13 cellular contexts compared by ENCODE assay signal in the genomic region with DNA sequence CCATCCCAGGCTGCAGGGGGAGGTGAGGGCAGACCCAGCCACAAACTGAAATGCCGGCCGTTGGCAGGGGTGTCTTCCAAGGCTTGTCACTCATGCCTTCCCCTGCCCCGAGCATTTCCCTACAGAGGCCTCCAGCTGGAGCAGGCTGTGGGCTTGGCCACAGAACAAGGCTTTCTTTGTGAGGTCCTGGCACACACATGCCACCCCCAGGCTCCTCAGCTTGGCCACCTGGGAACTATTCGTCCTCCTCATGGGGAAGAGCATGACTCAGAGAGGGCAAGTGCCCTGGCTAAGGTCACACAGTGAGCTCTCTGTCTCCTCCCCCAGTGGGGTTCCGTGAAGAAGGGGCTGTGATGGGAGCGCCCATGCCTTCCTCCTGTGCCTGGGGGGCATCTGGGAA. TPM values are rescaled to one million over a fixed set of nuclear protein-coding genes. Genes with fewer than 3 reads are reported as not detected.
DNase-seq lines count a peak whose midpoint lies in the region; ATAC-seq, FAIRE-seq and TF ChIP-seq lines count a peak whose summit lies in the region.
"Had no signal": no experiment of that assay in that cellular context is flagged by ENCODE, and none has a peak within 500 bp of the region (broad histone marks: within the 10 kb centered on the region; RNA-seq: fewer than 3 reads in every experiment).

No MANE protein-coding gene starts in this region.

- H3K27ac Mint-ChIP-seq in chondrocyte (ENCODE audit: unreplicated experiment) (peak overlapping the region; percentile 65), CD14-positive monocyte (peak overlapping the region in 2 of 7 donors; percentile 54)
- H3K27ac Mint-ChIP-seq: activated B cell treated with CpG ODN at 0.5 μM for 24 hours had no signal

- H3K36me3 Mint-ChIP-seq in chondrocyte (ENCODE audit: low read depth) = peaks cover 1% of the 10 kb centered on the region
- H3K36me3 Mint-ChIP-seq in CD14-positive monocyte = peaks cover 0 to 4% of the 10 kb centered on the region in 2 donors

- TF ChIP-seq CTCF in heart right ventricle (IDR thresholded peaks at IDR 0.05) (no peak), heart left ventricle (IDR thresholded peaks at IDR 0.05) (no peak), chondrocyte (IDR thresholded peaks at IDR 0.05) (no peak), HepG2 (CRISPR knock-in tag; IDR thresholded peaks at IDR 0.05) (no peak), CD14-positive monocyte (IDR thresholded peaks at IDR 0.05) (no peak)

- H3K4me1 ChIP-seq in heart right ventricle = peaks cover 7 to 64% (median 50%) of the 10 kb centered on the region in 9 donors
- peaks cover 0 to 53% (median 39%) of the 10 kb centered on the region in 12 donors for H3K4me1 ChIP-seq in heart left ventricle
- peaks cover 29% of the 10 kb centered on the region for H3K4me1 ChIP-seq in HepG2 (ENCODE audit: insufficient read depth, low read length)

- H3K79me2 ChIP-seq in HepG2 (ENCODE audit: insufficient read depth, low read length) = no peaks in the 10 kb centered on the region

- no peak for TF ChIP-seq RAD21 in HepG2 (CRISPR knock-in tag; IDR thresholded peaks at IDR 0.05)

- POLR2A ChIA-PET in HepG2 (lab: Yijun Ruan, JAX) = interaction anchor here (1.1 kb wide), 1 partner anchor 81 kb away, joined by 3 read pairs; no protein-coding TSS in a partner anchor

- intact Hi-C loops in heart right ventricle (cut with DNase I) (no loop called here), heart left ventricle (cut with DNase I) (loop anchor here in 1 of 10 donors (5.0 kb wide), 1 partner anchor 42 kb away; no protein-coding TSS in a partner anchor), HepG2 (cut with micrococcal nuclease; ENCODE audit: unreplicated experiment) (no loop called here), CD14-positive monocyte (cut with micrococcal nuclease) (no loop called here)

- no peaks in the 10 kb centered on the region for H4K20me1 ChIP-seq in HepG2 (ENCODE audit: insufficient read depth, low read length)

- no peak overlapping the region for H3K9ac ChIP-seq in HepG2 (ENCODE audit: insufficient read depth, low read depth, low read length)

- H3K36me3 ChIP-seq in heart right ventricle = peaks cover 0 to 29% (median 0%) of the 10 kb centered on the region in 9 donors
- H3K36me3 ChIP-seq in heart left ventricle = peaks cover 0 to 13% (median 0%) of the 10 kb centered on the region in 9 donors
- peaks cover 0 to 1% of the 10 kb centered on the region in 2 experiments; a peak in 1 of 5 replicates for H3K36me3 ChIP-seq in HepG2 (replicated peaks in 1 of 2; ENCODE audit: control insufficient read depth in 1 of 2, insufficient read depth in 2 of 2, low read length in 2 of 2)

- H3K4me3 Mint-ChIP-seq in chondrocyte (ENCODE audit: unreplicated experiment) (no peak overlapping the region), CD14-positive monocyte (no peak overlapping the region)
- H3K4me3 Mint-ChIP-seq: activated B cell treated with CpG ODN at 0.5 μM for 24 hours had no signal

- DNase-seq in heart right ventricle (no peak), heart left ventricle (no peak), chondrocyte (ENCODE audit: low spot score) (no peak), HepG2 (ENCODE audit: low spot score) (peak; percentile 33), urothelium cell line (ENCODE audit: low spot score) (peak; percentile 89), CD14-positive monocyte (ENCODE audit: low spot score) (no peak)
- DNase-seq: activated B cell treated with CpG ODN at 0.5 μM for 24 hours, amniotic stem cell, GOT3, NCI-H524 had no signal

- no peaks in the 10 kb centered on the region for H3K9me3 Mint-ChIP-seq in chondrocyte (ENCODE audit: low read depth)
- peaks cover 0 to 2% (median 0%) of the 10 kb centered on the region in 7 donors for H3K9me3 Mint-ChIP-seq in CD14-positive monocyte
- H3K9me3 Mint-ChIP-seq: activated B cell treated with CpG ODN at 0.5 μM for 24 hours had no signal

- TF ChIP-seq EP300 in HepG2 (IDR thresholded peaks at IDR 0.05; ENCODE audit: low read depth in 2 of 2, low read length in 2 of 2) (no peak), HepG2 (CRISPR knock-in tag; IDR thresholded peaks at IDR 0.05; ENCODE audit: borderline replicate concordance) (no peak)

- FAIRE-seq in HepG2 (lab: Jason Lieb, UNC) (no peak), urothelium cell line (lab: Jason Lieb, UNC) (peak; percentile 85)

- CTCF ChIA-PET in HepG2 (lab: Yijun Ruan, JAX; ENCODE audit: low intra/inter-chr PET ratio, low total read pairs) = no interaction called here

- H3K4me2 ChIP-seq in HepG2 (ENCODE audit: low read depth, low read length) = no peak overlapping the region
- H3K4me2 ChIP-seq: smooth muscle cell had no signal

- no peaks in the 10 kb centered on the region for H3K27me3 ChIP-seq in heart right ventricle
- H3K27me3 ChIP-seq in heart left ventricle = no peaks in the 10 kb centered on the region
- no peaks in the 10 kb centered on the region for H3K27me3 ChIP-seq in HepG2 (ENCODE audit: control insufficient read depth in 1 of 2, insufficient read depth in 2 of 2, low read length in 2 of 2)

- ATAC-seq in heart right ventricle = no peak
- ATAC-seq in heart left ventricle = no peak
- no peak for ATAC-seq in HepG2
- ATAC-seq in GM21381 (IDR thresholded peaks at IDR 0.05; ENCODE audit: unreplicated experiment) = no peak
- ATAC-seq in GM21619 (IDR thresholded peaks at IDR 0.05; ENCODE audit: unreplicated experiment) = no peak

- peak overlapping the region in 6 of 10 donors; percentile 28 to 91 (median 83) for H3K27ac ChIP-seq in heart right ventricle
- H3K27ac ChIP-seq in heart left ventricle = peak overlapping the region in 5 of 12 donors; percentile 43 to 88 (median 79)
- no peak overlapping the region for H3K27ac ChIP-seq in HepG2 (ENCODE audit: extremely low read length, insufficient read depth, low read length)

- no TSS peak for BruUV-seq in HepG2 (replicated peaks; lab: Mats Ljungman, UMichigan)

- H3K9me3 ChIP-seq in heart right ventricle (no peaks in the 10 kb centered on the region), heart left ventricle (no peaks in the 10 kb centered on the region), HepG2 (ENCODE audit: low read length) (no peaks in the 10 kb centered on the region)

- peaks cover 60% of the 10 kb centered on the region for H3K4me1 Mint-ChIP-seq in chondrocyte (ENCODE audit: low read depth)
- H3K4me1 Mint-ChIP-seq in CD14-positive monocyte = peaks cover 38% of the 10 kb centered on the region

- H3K27me3 Mint-ChIP-seq in chondrocyte (ENCODE audit: low read depth) (no peaks in the 10 kb centered on the region), CD14-positive monocyte (ENCODE audit: low read depth in 3 of 3) (peaks cover 3 to 4% (median 3%) of the 10 kb centered on the region in 3 donors)
- H3K27me3 Mint-ChIP-seq: activated B cell treated with CpG ODN at 0.5 μM for 24 hours had no signal

- in situ Hi-C loops in HepG2 (cut with HindIII; ENCODE audit: extremely low pct_ligation_motif_present, low pct_unique_long_range_greater_than_20kb) = no loop called here

- TF ChIP-seq POLR2A in heart left ventricle (IDR thresholded peaks at IDR 0.05) (no peak), HepG2 (IDR thresholded peaks at IDR 0.05; ENCODE audit: insufficient read depth in 1 of 2, low read depth in 2 of 2, low read length in 2 of 2) (no peak)

- 63 to 81% methylated on average over 6 of the region's 6 CpGs for WGBS in heart right ventricle, 2 donors
- 66 to 80% (median 77%) methylated on average over 4 to 6 of the region's 6 CpGs for WGBS in heart left ventricle, 4 donors
- 100% methylated on average over 1 of the region's 6 CpGs for whole genome bisulfite sequencing in HepG2 (ENCODE audit: low lambda C conversion rate)

- no peak overlapping the region for H2AFZ ChIP-seq in HepG2 (ENCODE audit: low read length)

- H3K4me3 ChIP-seq in heart right ventricle = no peak overlapping the region
- H3K4me3 ChIP-seq in heart left ventricle = no peak overlapping the region
- H3K4me3 ChIP-seq in HepG2 (replicated peaks in 1 of 3; ENCODE audit: insufficient read depth in 1 of 3, low read depth in 2 of 3, low read length in 3 of 3) = no peak overlapping the region
- H3K4me3 ChIP-seq: smooth muscle cell had no signal

RNA-seq across cellular contexts. Expression of gene ABCB9, which starts 21.7 kb away (rescaled TPM):
- total RNA-seq in heart right ventricle = 1 to 10 TPM; 2.7 to 5.8 (median 4.5) TPM
- polyA plus RNA-seq in heart right ventricle = 1 to 10 TPM; 1.9 to 6.0 TPM
- 1 to 10 TPM; 3.1 to 8.6 (median 4.7) TPM for total RNA-seq in heart left ventricle
- 1 to 10 TPM; 3.1 to 3.3 TPM for polyA plus RNA-seq in heart left ventricle
- 12.9 to 21.6 TPM (median 14.2 TPM) in 3 replicates for total RNA-seq in chondrocyte
- 3.4 and 6.0 TPM in 2 replicates for total RNA-seq in HepG2 (2016; rRNA removed; fragmentation: Illumina TruSeq; extraction: Trizol)
- total RNA-seq in HepG2 (2016; cell fraction: cytosol; rRNA removed; fragmentation: Illumina TruSeq; extraction: Trizol; ENCODE audit: low read depth) = 2.0 and 2.1 TPM in 2 replicates
- total RNA-seq in HepG2 (2016; cell fraction: insoluble cytoplasmic fraction; rRNA removed; fragmentation: Illumina TruSeq; extraction: Trizol) = 3.8 and 6.2 TPM in 2 replicates
- 4.2 and 4.6 TPM in 2 replicates for total RNA-seq in HepG2 (2016; cell fraction: membrane; rRNA removed; fragmentation: Illumina TruSeq; extraction: Trizol)
- 7.6 and 8.0 TPM in 2 replicates for total RNA-seq in HepG2 (2016; cell fraction: nucleus; rRNA removed; fragmentation: Illumina TruSeq; extraction: Trizol)
- polyA plus RNA-seq in HepG2 (2011; rRNA removed) = 4.8 and 5.1 TPM in 2 replicates
- polyA plus RNA-seq in HepG2 (2011; cell fraction: cytosol; rRNA removed) = 2.5 and 4.1 TPM in 2 replicates
- polyA plus RNA-seq in HepG2 (2011; cell fraction: nucleus; rRNA removed) = 9.9 and 12.0 TPM in 2 replicates
- 2.4 and 3.6 TPM in 2 replicates for polyA plus RNA-seq in HepG2 (2012)
- 0.78 and 1.3 TPM in 2 replicates for polyA plus RNA-seq in HepG2 (2016; cell fraction: cytosol; fragmentation: Illumina TruSeq; extraction: Trizol; ENCODE audit: low read depth)
- 2.3 and 4.0 TPM in 2 replicates for polyA plus RNA-seq in HepG2 (2016; cell fraction: insoluble cytoplasmic fraction; fragmentation: Illumina TruSeq; extraction: Trizol; ENCODE audit: low read depth)
- 1.7 and 2.1 TPM in 2 replicates for polyA plus RNA-seq in HepG2 (2016; cell fraction: membrane; fragmentation: Illumina TruSeq; extraction: Trizol; ENCODE audit: low read depth)
- 12.6 and 14.0 TPM in 2 replicates for polyA plus RNA-seq in HepG2 (2016; cell fraction: nucleus; fragmentation: Illumina TruSeq; extraction: Trizol; ENCODE audit: insufficient read depth, low read depth)
- polyA minus RNA-seq in HepG2 (2011; rRNA and poly(A)+ RNA removed; ENCODE audit: low replicate concordance) = 16.7 and 18.1 TPM in 2 replicates
- polyA minus RNA-seq in HepG2 (2011; cell fraction: cytosol; rRNA and poly(A)+ RNA removed) = 4.4 and 4.7 TPM in 2 replicates
- polyA minus RNA-seq in HepG2 (2011; cell fraction: nucleus; rRNA and poly(A)+ RNA removed) = 9.8 and 10.9 TPM in 2 replicates
- polyA plus RNA-seq in CD14-positive monocyte = under 1 TPM; 0.14 to 0.22 TPM

RNA-seq across cellular contexts. Expression of gene OGFOD2, which starts 30.5 kb away (rescaled TPM):
- total RNA-seq in heart right ventricle = 10 to 100 TPM; 10.6 to 17.1 (median 12.0) TPM
- 10 to 100 TPM; 12.0 to 15.9 TPM for polyA plus RNA-seq in heart right ventricle
- 10 to 100 TPM in 6 of 9 donors, 1 to 10 TPM in 3; 4.4 to 17.0 (median 12.7) TPM for total RNA-seq in heart left ventricle
- polyA plus RNA-seq in heart left ventricle = 10 to 100 TPM; 12.7 to 19.7 TPM
- 12.0 to 13.7 TPM (median 13.5 TPM) in 3 replicates for total RNA-seq in chondrocyte
- total RNA-seq in HepG2 (2016; rRNA removed; fragmentation: Illumina TruSeq; extraction: Trizol) = 10.6 and 14.6 TPM in 2 replicates
- total RNA-seq in HepG2 (2016; cell fraction: cytosol; rRNA removed; fragmentation: Illumina TruSeq; extraction: Trizol; ENCODE audit: low read depth) = 4.5 and 4.8 TPM in 2 replicates
- 12.7 and 14.8 TPM in 2 replicates for total RNA-seq in HepG2 (2016; cell fraction: insoluble cytoplasmic fraction; rRNA removed; fragmentation: Illumina TruSeq; extraction: Trizol)
- total RNA-seq in HepG2 (2016; cell fraction: membrane; rRNA removed; fragmentation: Illumina TruSeq; extraction: Trizol) = 8.7 and 8.8 TPM in 2 replicates
- 11.1 and 14.0 TPM in 2 replicates for total RNA-seq in HepG2 (2016; cell fraction: nucleus; rRNA removed; fragmentation: Illumina TruSeq; extraction: Trizol)
- 13.2 and 15.5 TPM in 2 replicates for polyA plus RNA-seq in HepG2 (2011; rRNA removed)
- polyA plus RNA-seq in HepG2 (2011; cell fraction: cytosol; rRNA removed) = 10.6 and 23.9 TPM in 2 replicates
- polyA plus RNA-seq in HepG2 (2011; cell fraction: nucleus; rRNA removed) = 115 and 150 TPM in 2 replicates
- polyA plus RNA-seq in HepG2 (2012) = 6.2 and 7.8 TPM in 2 replicates
- polyA plus RNA-seq in HepG2 (2016; cell fraction: cytosol; fragmentation: Illumina TruSeq; extraction: Trizol; ENCODE audit: low read depth) = 7.1 and 7.6 TPM in 2 replicates
- 14.3 and 16.0 TPM in 2 replicates for polyA plus RNA-seq in HepG2 (2016; cell fraction: insoluble cytoplasmic fraction; fragmentation: Illumina TruSeq; extraction: Trizol; ENCODE audit: low read depth)
- polyA plus RNA-seq in HepG2 (2016; cell fraction: membrane; fragmentation: Illumina TruSeq; extraction: Trizol; ENCODE audit: low read depth) = 10.5 and 12.0 TPM in 2 replicates
- 40.3 and 43.3 TPM in 2 replicates for polyA plus RNA-seq in HepG2 (2016; cell fraction: nucleus; fragmentation: Illumina TruSeq; extraction: Trizol; ENCODE audit: insufficient read depth, low read depth)
- polyA minus RNA-seq in HepG2 (2011; rRNA and poly(A)+ RNA removed; ENCODE audit: low replicate concordance) = 20.5 and 24.4 TPM in 2 replicates
- polyA minus RNA-seq in HepG2 (2011; cell fraction: cytosol; rRNA and poly(A)+ RNA removed) = 6.2 and 10.0 TPM in 2 replicates
- polyA minus RNA-seq in HepG2 (2011; cell fraction: nucleus; rRNA and poly(A)+ RNA removed) = 14.0 and 15.5 TPM in 2 replicates
- 10 to 100 TPM; 13.0 to 13.6 TPM for polyA plus RNA-seq in CD14-positive monocyte

RNA-seq across cellular contexts. Expression of gene ARL6IP4, which starts 35.9 kb away (rescaled TPM):
- 100 to 1,000 TPM; 125 to 161 (median 137) TPM for total RNA-seq in heart right ventricle
- 100 to 1,000 TPM; 226 to 319 TPM for polyA plus RNA-seq in heart right ventricle
- total RNA-seq in heart left ventricle = 100 to 1,000 TPM; 123 to 236 (median 140) TPM
- polyA plus RNA-seq in heart left ventricle = 100 to 1,000 TPM; 186 to 325 TPM
- 145 to 165 TPM (median 146 TPM) in 3 replicates for total RNA-seq in chondrocyte
- total RNA-seq in HepG2 (2016; rRNA removed; fragmentation: Illumina TruSeq; extraction: Trizol) = 178 and 220 TPM in 2 replicates
- total RNA-seq in HepG2 (2016; cell fraction: cytosol; rRNA removed; fragmentation: Illumina TruSeq; extraction: Trizol; ENCODE audit: low read depth) = 710 and 791 TPM in 2 replicates
- 169 and 227 TPM in 2 replicates for total RNA-seq in HepG2 (2016; cell fraction: insoluble cytoplasmic fraction; rRNA removed; fragmentation: Illumina TruSeq; extraction: Trizol)
- 491 and 557 TPM in 2 replicates for total RNA-seq in HepG2 (2016; cell fraction: membrane; rRNA removed; fragmentation: Illumina TruSeq; extraction: Trizol)
- total RNA-seq in HepG2 (2016; cell fraction: nucleus; rRNA removed; fragmentation: Illumina TruSeq; extraction: Trizol) = 80.1 and 103 TPM in 2 replicates
- 155 and 179 TPM in 2 replicates for polyA plus RNA-seq in HepG2 (2011; rRNA removed)
- polyA plus RNA-seq in HepG2 (2011; cell fraction: cytosol; rRNA removed) = 176 and 208 TPM in 2 replicates
- 332 and 368 TPM in 2 replicates for polyA plus RNA-seq in HepG2 (2011; cell fraction: nucleus; rRNA removed)
- polyA plus RNA-seq in HepG2 (2012) = 109 and 121 TPM in 2 replicates
- 761 and 860 TPM in 2 replicates for polyA plus RNA-seq in HepG2 (2016; cell fraction: cytosol; fragmentation: Illumina TruSeq; extraction: Trizol; ENCODE audit: low read depth)
- polyA plus RNA-seq in HepG2 (2016; cell fraction: insoluble cytoplasmic fraction; fragmentation: Illumina TruSeq; extraction: Trizol; ENCODE audit: low read depth) = 159 and 186 TPM in 2 replicates
- polyA plus RNA-seq in HepG2 (2016; cell fraction: membrane; fragmentation: Illumina TruSeq; extraction: Trizol; ENCODE audit: low read depth) = 440 and 496 TPM in 2 replicates
- polyA plus RNA-seq in HepG2 (2016; cell fraction: nucleus; fragmentation: Illumina TruSeq; extraction: Trizol; ENCODE audit: insufficient read depth, low read depth) = 178 and 189 TPM in 2 replicates
- 30.5 and 34.7 TPM in 2 replicates for polyA minus RNA-seq in HepG2 (2011; rRNA and poly(A)+ RNA removed; ENCODE audit: low replicate concordance)
- polyA minus RNA-seq in HepG2 (2011; cell fraction: cytosol; rRNA and poly(A)+ RNA removed) = 30.8 and 31.7 TPM in 2 replicates
- polyA minus RNA-seq in HepG2 (2011; cell fraction: nucleus; rRNA and poly(A)+ RNA removed) = 19.3 and 22.6 TPM in 2 replicates
- polyA plus RNA-seq in CD14-positive monocyte = 100 to 1,000 TPM; 152 to 167 TPM

RNA-seq across cellular contexts. Expression of gene VPS37B, which starts 48.7 kb away (rescaled TPM):
- total RNA-seq in heart right ventricle = 10 to 100 TPM; 17.6 to 33.2 (median 19.8) TPM
- 10 to 100 TPM; 16.4 to 26.7 TPM for polyA plus RNA-seq in heart right ventricle
- 10 to 100 TPM; 14.5 to 51.2 (median 22.7) TPM for total RNA-seq in heart left ventricle
- 10 to 100 TPM; 17.4 to 21.7 TPM for polyA plus RNA-seq in heart left ventricle
- total RNA-seq in chondrocyte = 17.4 to 25.3 TPM (median 24.4 TPM) in 3 replicates
- 5.3 TPM in 2 replicates for total RNA-seq in HepG2 (2016; rRNA removed; fragmentation: Illumina TruSeq; extraction: Trizol)
- total RNA-seq in HepG2 (2016; cell fraction: cytosol; rRNA removed; fragmentation: Illumina TruSeq; extraction: Trizol; ENCODE audit: low read depth) = 1.5 and 1.6 TPM in 2 replicates
- total RNA-seq in HepG2 (2016; cell fraction: insoluble cytoplasmic fraction; rRNA removed; fragmentation: Illumina TruSeq; extraction: Trizol) = 4.0 and 5.3 TPM in 2 replicates
- total RNA-seq in HepG2 (2016; cell fraction: membrane; rRNA removed; fragmentation: Illumina TruSeq; extraction: Trizol) = 5.1 and 5.2 TPM in 2 replicates
- 3.6 and 4.5 TPM in 2 replicates for total RNA-seq in HepG2 (2016; cell fraction: nucleus; rRNA removed; fragmentation: Illumina TruSeq; extraction: Trizol)
- polyA plus RNA-seq in HepG2 (2011; rRNA removed) = 4.6 and 4.8 TPM in 2 replicates
- 7.4 and 7.7 TPM in 2 replicates for polyA plus RNA-seq in HepG2 (2011; cell fraction: cytosol; rRNA removed)
- polyA plus RNA-seq in HepG2 (2011; cell fraction: nucleus; rRNA removed) = 7.8 and 10.1 TPM in 2 replicates
- 4.7 and 5.8 TPM in 2 replicates for polyA plus RNA-seq in HepG2 (2012)
- polyA plus RNA-seq in HepG2 (2016; cell fraction: cytosol; fragmentation: Illumina TruSeq; extraction: Trizol; ENCODE audit: low read depth) = 1.9 and 2.0 TPM in 2 replicates
- 6.9 and 8.5 TPM in 2 replicates for polyA plus RNA-seq in HepG2 (2016; cell fraction: insoluble cytoplasmic fraction; fragmentation: Illumina TruSeq; extraction: Trizol; ENCODE audit: low read depth)
- polyA plus RNA-seq in HepG2 (2016; cell fraction: membrane; fragmentation: Illumina TruSeq; extraction: Trizol; ENCODE audit: low read depth) = 4.4 and 4.6 TPM in 2 replicates
- 8.1 and 10.3 TPM in 2 replicates for polyA plus RNA-seq in HepG2 (2016; cell fraction: nucleus; fragmentation: Illumina TruSeq; extraction: Trizol; ENCODE audit: insufficient read depth, low read depth)
- polyA minus RNA-seq in HepG2 (2011; rRNA and poly(A)+ RNA removed; ENCODE audit: low replicate concordance) = 7.0 and 9.7 TPM in 2 replicates
- polyA minus RNA-seq in HepG2 (2011; cell fraction: cytosol; rRNA and poly(A)+ RNA removed) = 6.2 and 6.3 TPM in 2 replicates
- polyA minus RNA-seq in HepG2 (2011; cell fraction: nucleus; rRNA and poly(A)+ RNA removed) = 8.0 and 8.7 TPM in 2 replicates
- 10 to 100 TPM; 12.3 to 16.4 TPM for polyA plus RNA-seq in CD14-positive monocyte

Comparison
In these comparisons a context has a peak if more than half of its experiments do, and no peak if none do; other contexts are left out.
1. DNase-seq: peak in HepG2 (single experiment) and urothelium cell line (single experiment); none in heart right ventricle (0 of 2), heart left ventricle (0 of 5), chondrocyte (single experiment) and CD14-positive monocyte (single experiment).